In genomic region chr12:124931528-124931927, GRCh38 we compare ENCODE assay signal across 6 cellular contexts. TPM values are rescaled to one million over a fixed set of nuclear protein-coding genes. Genes with fewer than 3 reads are reported as not detected.
A peak's percentile ranks its signal among the peaks of the same experiment; 100 is the strongest.
DNase-seq lines count a peak whose midpoint lies in the region; ATAC-seq and TF ChIP-seq lines count a peak whose summit lies in the region.
"Not testable (repeated sequence)": the region's sequence is repeated elsewhere in the genome, so short reads cannot be mapped to it uniquely, and the experiment has no call there.

No MANE protein-coding gene starts in this region.

- 88 to 92% methylated on average over 9 of the region's 9 CpGs for WGBS in sigmoid colon, 2 donors
- WGBS in spleen, 5 donors, result 92 to 96% (median 95%) methylated on average over 9 of the region's 9 CpGs

- H3K9me3 ChIP-seq in HEK293 (ENCODE audit: control insufficient read depth, insufficient read depth, low read depth, low read length); sigmoid colon; spleen: not testable (repeated sequence)

- ATAC-seq in WTC11, result not testable (repeated sequence)

- peak; percentile 2 for DNase-seq in WTC11 (ENCODE audit: low spot score)
- DNase-seq in activated effector memory CD4-positive, alpha-beta T cell treated with anti-CD3 and anti-CD28 coated beads, Interleukin-2, amount 50 U/mL, for 16 hours, result peak; percentile 25
- peak; percentile 39 for DNase-seq in mesenteric fat pad (ENCODE audit: low spot score)
- peak; percentile 46 for DNase-seq in sigmoid colon
- DNase-seq in spleen, result peak; percentile 29

- not testable (repeated sequence) for H3K27me3 Mint-ChIP-seq in WTC11 (ENCODE audit: low read depth)

- not testable (repeated sequence) for H3K9me3 Mint-ChIP-seq in WTC11

- not testable (repeated sequence) for H3K36me3 Mint-ChIP-seq in WTC11

- not testable (repeated sequence) for H3K4me3 ChIP-seq in HEK293 (ENCODE audit: low read depth, low read length); sigmoid colon; spleen

- CTCF ChIA-PET in HEK293 (lab: Yijun Ruan, JAX) (interaction anchor here (2.7 to 3.0 kb wide), 2 partner anchors 9 to 25 kb away, joined by 13 to 15 read pairs; no protein-coding TSS in a partner anchor), WTC11 (lab: Charles Lee) (interaction anchor here (1.3 to 2.3 kb wide), 2 partner anchors 9 to 25 kb away, joined by 4 to 7 read pairs; no protein-coding TSS in a partner anchor)

- not testable (repeated sequence) for H3K27ac Mint-ChIP-seq in WTC11

- H3K27ac ChIP-seq in HEK293 (ENCODE audit: extremely low read depth, low read depth, low read length); sigmoid colon; spleen: not testable (repeated sequence)

- intact Hi-C loops in sigmoid colon (cut with DNase I); spleen (cut with DNase I; ENCODE audit: low total_unique reads): not testable (repeated sequence)

- not testable (repeated sequence) for H3K4me3 Mint-ChIP-seq in WTC11

- TF ChIP-seq EP300 in sigmoid colon (IDR thresholded peaks at IDR 0.05), result not testable (repeated sequence)

- not testable (repeated sequence) for H3K27me3 ChIP-seq in sigmoid colon; spleen (replicated peaks in 1 of 7)

- H3K36me3 ChIP-seq in HEK293 (ENCODE audit: control insufficient read depth in 2 of 2, insufficient read depth in 1 of 2, low read length in 2 of 2); sigmoid colon; spleen: not testable (repeated sequence)

- H3K4me1 Mint-ChIP-seq in WTC11, result not testable (repeated sequence)

- POLR2A ChIA-PET in HEK293 (lab: Yijun Ruan, JAX), result interaction anchor here (1.4 kb wide), 1 partner anchor 8 kb away, joined by 3 read pairs; no protein-coding TSS in a partner anchor
- POLR2A ChIA-PET in WTC11 (lab: Charles Lee), result not testable (repeated sequence)

- TF ChIP-seq CTCF in HEK293 (tag by site-specific recombination; IDR thresholded peaks at IDR 0.05); WTC11 (IDR thresholded peaks at IDR 0.05); sigmoid colon (IDR thresholded peaks at IDR 0.05); spleen (IDR thresholded peaks at IDR 0.05 in 8 of 11, conservative IDR thresholded peaks at IDR 0.05 in 3 of 11): not testable (repeated sequence)

- TF ChIP-seq POLR2A in sigmoid colon (IDR thresholded peaks at IDR 0.05); spleen (IDR thresholded peaks at IDR 0.05): not testable (repeated sequence)

- not testable (repeated sequence) for H3K4me1 ChIP-seq in HEK293 (ENCODE audit: control insufficient read depth, insufficient read depth, low read length)
- H3K4me1 ChIP-seq in sigmoid colon (peaks cover 0 to 11% (median 6%) of the 10 kb centered on the region in 4 donors), spleen (peaks cover 9 to 34% (median 16%) of the 10 kb centered on the region in 6 donors)

TF ChIP-seq in HEK293, 187 proteins besides CTCF, POLR2A, EP300 and RAD21:
- TF ChIP-seq ZNF121 (tag by site-specific recombination; IDR thresholded peaks at IDR 0.05), result peak; percentile 74; the same call in 1 of the 2 replicates

TF ChIP-seq in WTC11, 78 proteins besides CTCF, POLR2A, EP300 and RAD21:
- TF ChIP-seq ZNF121 (CRISPR knock-in tag; IDR thresholded peaks at IDR 0.05), result peak; percentile 65; the same call in 1 of the 2 replicates

RNA-seq across cellular contexts. Expression of gene UBC, which starts 17.1 kb away (rescaled TPM):
- total RNA-seq in WTC11 (2021) (530 to 561 TPM (median 544 TPM) in 3 replicates), mesenteric fat pad (1,241 TPM), sigmoid colon (1,000 to 10,000 TPM; 1,126 to 1,785 (median 1,332) TPM), spleen (1,000 to 10,000 TPM in 1 of 7 donors, 100 to 1,000 TPM in 6; 770 to 1,107 (median 909) TPM)
- polyA plus RNA-seq in sigmoid colon (1,000 to 10,000 TPM; 1,056 to 1,508 (median 1,064) TPM), spleen (100 to 1,000 TPM; 623 to 743 (median 691) TPM)

RNA-seq across cellular contexts. Expression of gene DHX37, which starts 57.4 kb away (rescaled TPM):
- 31.7 to 40.5 TPM (median 33.0 TPM) in 3 replicates for total RNA-seq in WTC11 (2021)
- total RNA-seq in mesenteric fat pad, result 23.8 TPM
- 10 to 100 TPM in 1 of 4 donors, 1 to 10 TPM in 3; 5.0 to 10.3 (median 7.6) TPM for total RNA-seq in sigmoid colon
- 10 to 100 TPM in 1 of 3 donors, 1 to 10 TPM in 2; 3.9 to 18.3 (median 4.8) TPM for polyA plus RNA-seq in sigmoid colon
- total RNA-seq in spleen, result 10 to 100 TPM; 12.4 to 31.9 (median 18.4) TPM
- 10 to 100 TPM in 2 of 3 donors, 1 to 10 TPM in 1; 8.3 to 15.3 (median 12.9) TPM for polyA plus RNA-seq in spleen
